8 cellular contexts compared by ENCODE assay signal in the genomic region with DNA sequence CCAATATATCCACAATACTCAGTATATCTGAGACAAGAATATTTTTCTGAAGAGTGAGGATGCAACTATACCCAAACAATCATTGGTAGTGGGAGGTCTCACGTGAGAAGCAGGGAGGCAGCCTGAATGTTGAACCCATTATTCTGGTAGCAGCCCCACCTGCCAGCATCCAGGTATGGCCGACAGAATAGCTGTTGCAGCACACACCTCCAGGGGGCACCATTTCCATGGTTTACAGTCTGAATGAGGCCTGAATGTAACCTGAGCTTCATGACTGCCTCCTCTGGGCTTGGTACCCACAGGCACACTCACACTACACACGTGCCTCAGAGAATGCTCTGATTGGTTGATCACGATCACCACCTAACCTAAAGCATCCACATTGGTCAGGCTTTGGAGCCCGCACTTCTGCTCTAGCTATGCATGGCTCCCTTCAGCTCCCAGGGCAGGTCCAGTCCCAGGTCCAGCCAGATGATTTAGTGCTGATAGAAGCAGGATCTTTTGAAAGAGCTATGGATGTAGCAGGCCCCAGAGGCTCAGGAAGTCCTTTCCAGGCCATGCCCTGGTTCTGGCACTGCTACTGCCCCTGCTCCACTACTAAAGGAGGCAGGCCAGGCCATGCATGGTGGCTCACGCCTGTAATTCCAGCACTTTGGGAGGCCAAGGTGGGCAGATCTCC. TPM values are rescaled to one million over a fixed set of nuclear protein-coding genes. Genes with fewer than 3 reads are reported as not detected.
DNase-seq lines count a peak whose midpoint lies in the region; ATAC-seq, FAIRE-seq and TF ChIP-seq lines count a peak whose summit lies in the region.

No MANE protein-coding gene starts in this region.

- H3K4me1 ChIP-seq in kidney (ENCODE audit: control insufficient read depth in 1 of 2, insufficient read depth in 1 of 2, low read depth in 1 of 2, low read length in 2 of 2): peaks cover 0 to 8% of the 10 kb centered on the region in 2 donors

- FAIRE-seq in TTC549 (lab: Jason Lieb, UNC) (peak; percentile 77), kidney (lab: Jason Lieb, UNC) (no peak)

- no peaks in the 10 kb centered on the region for H3K9me3 Mint-ChIP-seq in brain

- peaks cover 21% of the 10 kb centered on the region for H3K4me1 Mint-ChIP-seq in brain

- H3K4me3 Mint-ChIP-seq in brain: no peak overlapping the region

- TF ChIP-seq CTCF in brain (conservative IDR thresholded peaks at IDR 0.05) (peak; percentile 66 to 81), kidney (IDR thresholded peaks at IDR 0.05; ENCODE audit: borderline replicate concordance, extremely low read depth, insufficient read depth) (peak; percentile 70)

- no peak overlapping the region for H3K27ac ChIP-seq in kidney (ENCODE audit: low read depth in 2 of 2, low read length in 2 of 2)

- no peaks in the 10 kb centered on the region for H3K36me3 ChIP-seq in kidney (ENCODE audit: control insufficient read depth in 1 of 2, insufficient read depth in 2 of 2, low read length in 2 of 2)

- no peaks in the 10 kb centered on the region for H3K9me3 ChIP-seq in kidney (ENCODE audit: control insufficient read depth in 1 of 2, low read length in 2 of 2)

- peak; percentile 86 for DNase-seq in AG08395 (ENCODE audit: low spot score)
- DNase-seq in NCI-H2107 treated with DMSO at 0.1 percent for 48 hours (lab: John Stamatoyannopoulos, UW; ENCODE audit: unreplicated experiment): peak; percentile 95
- DNase-seq in kidney: no peak
- DNase-seq in stimulated activated CD4-positive, alpha-beta T cell treated with anti-CD3 and anti-CD28 coated beads, Interleukin-4, amount 100 ng/mL, for 1 hour: peak; percentile 82

- H3K27me3 Mint-ChIP-seq in brain: peaks cover 13% of the 10 kb centered on the region

- intact Hi-C loops in kidney (cut with DNase I): no loop called here

- ATAC-seq in GM18861 (IDR thresholded peaks at IDR 0.05; ENCODE audit: unreplicated experiment) (peak; percentile 87), HG03095 (IDR thresholded peaks at IDR 0.05; ENCODE audit: unreplicated experiment) (peak; percentile 78)

- H3K27ac Mint-ChIP-seq in brain: peak overlapping the region in 2 of 5 experiments; percentile 67 to 84

- H3K9ac ChIP-seq in kidney (ENCODE audit: low read length in 2 of 2): no peak overlapping the region

- H3K36me3 Mint-ChIP-seq in brain: no peaks in the 10 kb centered on the region

- H3K4me3 ChIP-seq in kidney (ENCODE audit: low read length in 2 of 2): no peak overlapping the region

RNA-seq across cellular contexts. Expression of gene CBFB, which starts 11.0 kb away (rescaled TPM):
- 30.6 TPM for polyA plus RNA-seq in brain (ENCODE audit: insufficient read depth, low read depth, low replicate concordance)
- total RNA-seq in kidney: 57.3 TPM
- polyA plus RNA-seq in kidney (ENCODE audit: insufficient read depth, low read depth, low replicate concordance): 9.7 TPM

RNA-seq across cellular contexts. Expression of gene CES4A, which starts 29.6 kb away (rescaled TPM):
- polyA plus RNA-seq in brain (ENCODE audit: insufficient read depth, low read depth, low replicate concordance) (4.1 TPM), kidney (ENCODE audit: insufficient read depth, low read depth, low replicate concordance) (14.9 TPM)
- total RNA-seq in kidney: 31.7 TPM

RNA-seq across cellular contexts. Expression of gene CES3, which starts 56.9 kb away (rescaled TPM):
- polyA plus RNA-seq in brain (ENCODE audit: insufficient read depth, low read depth, low replicate concordance): 0.93 TPM
- total RNA-seq in kidney: 2.1 TPM
- polyA plus RNA-seq in kidney (ENCODE audit: insufficient read depth, low read depth, low replicate concordance): 7.8 TPM
